Comparison of ENCODE assay signal across 9 cellular contexts in genomic region chr6:158686791-158687381, GRCh38. TPM values are rescaled to one million over a fixed set of nuclear protein-coding genes. Genes with fewer than 3 reads are reported as not detected.
A peak's percentile ranks its signal among the peaks of the same experiment; 100 is the strongest.
DNase-seq lines count a peak whose midpoint lies in the region; ATAC-seq and TF ChIP-seq lines count a peak whose summit lies in the region.
"Had no signal": no experiment of that assay in that cellular context is flagged by ENCODE, and none has a peak within 500 bp of the region (broad histone marks: within the 10 kb centered on the region; RNA-seq: fewer than 3 reads in every experiment).

No MANE protein-coding gene starts in this region.

- CTCF ChIA-PET in activated CD8-positive, alpha-beta T cell treated with anti-CD3 and anti-CD28 coated beads, Interleukin-2, amount 10 ng/mL, durations not matched to agents 7 days and 5 days (lab: Charles Lee): interaction anchor here (0.6 to 7.7 kb wide), 11 partner anchors 10 to 473 kb away, joined by 3 to 154 read pairs (median 4); no protein-coding TSS in a partner anchor

- H3K4me1 Mint-ChIP-seq in activated CD8-positive, alpha-beta T cell treated with anti-CD3 and anti-CD28 coated beads, Interleukin-2, amount 10 ng/mL, durations not matched to agents 7 days and 5 days (ENCODE audit: low read depth): peaks cover 65% of the 10 kb centered on the region
- peaks cover 43 to 51% of the 10 kb centered on the region in 2 donors for H3K4me1 Mint-ChIP-seq in natural killer cell
- H3K4me1 Mint-ChIP-seq: brain had no signal

- peak overlapping the region; percentile 39 for H3K4me3 Mint-ChIP-seq in activated CD8-positive, alpha-beta T cell treated with anti-CD3 and anti-CD28 coated beads, Interleukin-2, amount 10 ng/mL, durations not matched to agents 7 days and 5 days
- H3K4me3 Mint-ChIP-seq in natural killer cell: peak overlapping the region; percentile 85
- H3K4me3 Mint-ChIP-seq: brain had no signal

- H3K27me3 Mint-ChIP-seq in activated CD8-positive, alpha-beta T cell treated with anti-CD3 and anti-CD28 coated beads, Interleukin-2, amount 10 ng/mL, durations not matched to agents 7 days and 5 days (ENCODE audit: low read depth): no peaks in the 10 kb centered on the region
- no peaks in the 10 kb centered on the region for H3K27me3 Mint-ChIP-seq in natural killer cell (ENCODE audit: low read depth in 2 of 2)

- DNase-seq in GM19238 (ENCODE audit: insufficient read length, low spot score) (peak; percentile 33), natural killer cell (peak; percentile 44), dorsolateral prefrontal cortex (no peak), SKM-1 (lab: John Stamatoyannopoulos, UW; ENCODE audit: unreplicated experiment) (no peak), mesenteric fat pad (ENCODE audit: low spot score) (no peak)
- peak; percentile 66 for DNase-seq in activated CD8-positive, alpha-beta T cell treated with anti-CD3 and anti-CD28 coated beads, Interleukin-2, amount 10 ng/mL, durations not matched to agents 7 days and 5 days

- POLR2A ChIA-PET in activated CD8-positive, alpha-beta T cell treated with anti-CD3 and anti-CD28 coated beads, Interleukin-2, amount 10 ng/mL, durations not matched to agents 7 days and 5 days (lab: Charles Lee): interaction anchor here (1.0 to 1.6 kb wide), 4 partner anchors 24 to 42 kb away, joined by 4 to 8 read pairs (median 6); partner anchors contain the start of genes DYNLT1 and SYTL3

- peaks cover 56% of the 10 kb centered on the region for H3K36me3 Mint-ChIP-seq in activated CD8-positive, alpha-beta T cell treated with anti-CD3 and anti-CD28 coated beads, Interleukin-2, amount 10 ng/mL, durations not matched to agents 7 days and 5 days (ENCODE audit: low read depth)
- H3K36me3 Mint-ChIP-seq in natural killer cell: peaks cover 15% of the 10 kb centered on the region

- no peak overlapping the region for H3K4me3 ChIP-seq in dorsolateral prefrontal cortex

- ATAC-seq in HG03064 (IDR thresholded peaks at IDR 0.05; ENCODE audit: low read depth, unreplicated experiment) (peak; percentile 67), natural killer cell (peak; percentile 84 to 94 (median 93)), GM19035 (IDR thresholded peaks at IDR 0.05; ENCODE audit: unreplicated experiment) (no peak)
- peak; percentile 94 for ATAC-seq in activated CD8-positive, alpha-beta T cell treated with anti-CD3 and anti-CD28 coated beads, Interleukin-2, amount 10 ng/mL, durations not matched to agents 7 days and 5 days

- intact Hi-C loops in natural killer cell (cut with micrococcal nuclease): loop anchor here (1.0 to 5.0 kb wide), 3 partner anchors 34 to 475 kb away; no protein-coding TSS in a partner anchor
- intact Hi-C loops in dorsolateral prefrontal cortex (cut with DNase I): no loop called here

- peak overlapping the region; percentile 88 for H3K27ac Mint-ChIP-seq in activated CD8-positive, alpha-beta T cell treated with anti-CD3 and anti-CD28 coated beads, Interleukin-2, amount 10 ng/mL, durations not matched to agents 7 days and 5 days
- H3K27ac Mint-ChIP-seq in natural killer cell: peak overlapping the region; percentile 88 to 97
- H3K27ac Mint-ChIP-seq: brain had no signal

- H3K27me3 ChIP-seq in dorsolateral prefrontal cortex: no peaks in the 10 kb centered on the region

- TF ChIP-seq CTCF in natural killer cell (IDR thresholded peaks at IDR 0.05): no peak
- no peak for TF ChIP-seq CTCF in dorsolateral prefrontal cortex (IDR thresholded peaks at IDR 0.05 in 54 of 56, conservative IDR thresholded peaks at IDR 0.05 in 2 of 56; ENCODE audit: low read depth in 1 of 56, partially characterized antibody in 56 of 56)

- no peaks in the 10 kb centered on the region for H3K9me3 Mint-ChIP-seq in activated CD8-positive, alpha-beta T cell treated with anti-CD3 and anti-CD28 coated beads, Interleukin-2, amount 10 ng/mL, durations not matched to agents 7 days and 5 days (ENCODE audit: insufficient read depth)
- no peaks in the 10 kb centered on the region for H3K9me3 Mint-ChIP-seq in natural killer cell
- H3K9me3 Mint-ChIP-seq: brain had no signal

- no peak overlapping the region for H3K27ac ChIP-seq in dorsolateral prefrontal cortex

RNA-seq across cellular contexts. Expression of gene SYTL3, which starts 37.0 kb away (rescaled TPM):
- total RNA-seq in activated CD8-positive, alpha-beta T cell treated with anti-CD3 and anti-CD28 coated beads, Interleukin-2, amount 10 ng/mL, durations not matched to agents 7 days and 5 days: 10 to 100 TPM; 43.5 to 48.3 TPM
- total RNA-seq in natural killer cell (100 to 1,000 TPM in 1 of 3 donors, 10 to 100 TPM in 2; 84.1 to 143 (median 89.0) TPM), dorsolateral prefrontal cortex (1 to 10 TPM in 110 of 120 experiments, under 1 TPM in 10; 0.46 to 8.3 (median 1.9) TPM), mesenteric fat pad (4.1 TPM)

RNA-seq across cellular contexts. Expression of gene DYNLT1, which starts 42.3 kb away (rescaled TPM):
- total RNA-seq in activated CD8-positive, alpha-beta T cell treated with anti-CD3 and anti-CD28 coated beads, Interleukin-2, amount 10 ng/mL, durations not matched to agents 7 days and 5 days: 10 to 100 TPM; 79.0 to 86.4 TPM
- total RNA-seq in natural killer cell (100 to 1,000 TPM in 1 of 3 donors, 10 to 100 TPM in 2; 85.7 to 106 (median 86.8) TPM), dorsolateral prefrontal cortex (10 to 100 TPM; 22.6 to 58.2 (median 34.6) TPM), mesenteric fat pad (95.1 TPM)

Comparison
In these comparisons a context has a peak if more than half of its experiments do, and no peak if none do; other contexts are left out.
1. DNase-seq: peak in GM19238 (single experiment), activated CD8-positive, alpha-beta T cell treated with anti-CD3 and anti-CD28 coated beads, Interleukin-2, amount 10 ng/mL, durations not matched to agents 7 days and 5 days (single experiment) and natural killer cell (single experiment); none in dorsolateral prefrontal cortex (0 of 10), SKM-1 (single experiment) and mesenteric fat pad (single experiment).